In the genomic region with DNA sequence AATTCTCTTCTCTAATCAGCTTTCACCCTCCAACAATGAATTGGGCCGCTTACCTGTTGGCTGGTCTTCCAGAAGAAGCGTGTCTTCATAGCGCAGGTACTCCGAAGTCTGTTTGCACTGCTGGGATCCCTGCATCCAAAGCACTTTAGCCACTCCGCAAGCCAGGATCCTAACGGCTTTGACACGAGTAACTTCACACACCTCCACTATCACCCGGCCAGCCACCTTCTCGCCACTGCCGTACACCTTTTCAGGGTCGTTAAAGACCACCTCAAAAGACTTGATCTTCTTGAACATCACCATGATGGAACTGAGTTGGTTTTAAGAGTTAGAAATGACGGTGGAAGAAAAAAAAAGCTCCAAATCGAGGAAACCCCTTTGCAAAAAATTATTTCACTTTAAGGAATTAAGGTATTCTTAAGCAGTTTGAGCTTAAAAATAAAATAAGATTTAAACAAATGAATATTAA, we compare ENCODE assay signal across 6 cellular contexts. TPM values are rescaled to one million over a fixed set of nuclear protein-coding genes. Genes with fewer than 3 reads are reported as not detected.
DNase-seq lines count a peak whose midpoint lies in the region; ATAC-seq and TF ChIP-seq lines count a peak whose summit lies in the region.

No MANE protein-coding gene starts in this region.

- CTCF ChIA-PET in HEK293 (lab: Yijun Ruan, JAX) = interaction anchor here (0.7 to 7.3 kb wide), 4 partner anchors 8 to 105 kb away, joined by 3 to 80 read pairs (median 6); no protein-coding TSS in a partner anchor

- peak overlapping the region; percentile 96 to 99 for H3K27ac Mint-ChIP-seq in activated naive CD4-positive, alpha-beta T cell treated with anti-CD3 and anti-CD28 coated beads, Interleukin-2, amount 50 U/mL, for 72 hours

- H3K9me3 Mint-ChIP-seq in activated naive CD4-positive, alpha-beta T cell treated with anti-CD3 and anti-CD28 coated beads, Interleukin-2, amount 50 U/mL, for 72 hours = no peaks in the 10 kb centered on the region

- peaks cover 5 to 30% of the 10 kb centered on the region in 2 experiments; a peak in 2 of 3 replicates for H3K36me3 ChIP-seq in HEK293 (ENCODE audit: control insufficient read depth in 2 of 2, insufficient read depth in 1 of 2, low read length in 2 of 2)
- peaks cover 36 to 40% of the 10 kb centered on the region in 2 donors for H3K36me3 ChIP-seq in mucosa of rectum (ENCODE audit: control insufficient read depth in 2 of 2, insufficient read depth in 2 of 2, low read length in 2 of 2)

- no peaks in the 10 kb centered on the region for H3K27me3 ChIP-seq in mucosa of rectum (ENCODE audit: control insufficient read depth in 2 of 2, insufficient read depth in 2 of 2, low read length in 2 of 2)

- H3K4me3 ChIP-seq in HEK293 (ENCODE audit: low read depth, low read length) (peak overlapping the region; percentile 85), mucosa of rectum (ENCODE audit: low read length in 2 of 2) (peak overlapping the region; percentile 98 to 100)

- peaks cover 48 to 49% of the 10 kb centered on the region in 2 donors for H3K36me3 Mint-ChIP-seq in activated naive CD4-positive, alpha-beta T cell treated with anti-CD3 and anti-CD28 coated beads, Interleukin-2, amount 50 U/mL, for 72 hours

- no peak for ATAC-seq in activated naive CD4-positive, alpha-beta T cell treated with anti-CD3 and anti-CD28 coated beads, Interleukin-2, amount 50 U/mL, for 72 hours
- no peak for ATAC-seq in HG03354 (IDR thresholded peaks at IDR 0.05; ENCODE audit: poor library complexity, severe bottlenecking, unreplicated experiment)

- H3K27ac ChIP-seq in HEK293 (ENCODE audit: extremely low read depth, low read depth, low read length) (peak overlapping the region; percentile 42; the same call in 1 of the 2 replicates), mucosa of rectum (ENCODE audit: low read depth in 2 of 2, low read length in 2 of 2) (peak overlapping the region; percentile 95 to 99)

- POLR2A ChIA-PET in HEK293 (lab: Yijun Ruan, JAX) = interaction anchor here (0.7 to 1.9 kb wide), 2 partner anchors 10 to 32 kb away, joined by 3 to 4 read pairs; a partner anchor contains a TSS

- H3K9ac ChIP-seq in mucosa of rectum (ENCODE audit: low read depth in 1 of 2, low read length in 2 of 2) = peak overlapping the region; percentile 94 to 100

- H3K4me1 ChIP-seq in HEK293 (ENCODE audit: control insufficient read depth, insufficient read depth, low read length) (peaks cover 12% of the 10 kb centered on the region), mucosa of rectum (ENCODE audit: control insufficient read depth in 2 of 2, insufficient read depth in 2 of 2, low read length in 2 of 2) (peaks cover 51 to 59% of the 10 kb centered on the region in 2 donors)

- no peak for TF ChIP-seq CTCF in HEK293 (tag by site-specific recombination; IDR thresholded peaks at IDR 0.05)

- H3K9me3 ChIP-seq in HEK293 (ENCODE audit: control insufficient read depth, insufficient read depth, low read depth, low read length) = no peaks in the 10 kb centered on the region
- H3K9me3 ChIP-seq in mucosa of rectum (ENCODE audit: control insufficient read depth in 2 of 2, low read length in 2 of 2) = no peaks in the 10 kb centered on the region

- DNase-seq in activated naive CD4-positive, alpha-beta T cell treated with anti-CD3 and anti-CD28 coated beads, Interleukin-2, amount 50 U/mL, for 72 hours (ENCODE audit: low spot score in 2 of 2) = no peak
- DNase-seq in islet precursor cell = no peak
- no peak for DNase-seq in stimulated activated CD4-positive, alpha-beta T cell treated with anti-CD3 and anti-CD28 coated beads, Interleukin-4, amount 100 ng/mL, for 1 hour

TF ChIP-seq in HEK293, 187 proteins besides CTCF, POLR2A, EP300 and RAD21:
- no peak for TF ChIP-seq ZNF221 (tag by site-specific recombination; IDR thresholded peaks at IDR 0.05; ENCODE audit: borderline replicate concordance)
- peak; percentile 53; the same call in 1 of the 2 replicates for TF ChIP-seq MZF1 (tag by site-specific recombination; IDR thresholded peaks at IDR 0.05; ENCODE audit: borderline replicate concordance)
- no peak for TF ChIP-seq ZNF785 (tag by site-specific recombination; IDR thresholded peaks at IDR 0.05)
- no peak for TF ChIP-seq ZNF626 (tag by site-specific recombination; IDR thresholded peaks at IDR 0.05)
- no peak for TF ChIP-seq ZNF146 (tag by site-specific recombination; IDR thresholded peaks at IDR 0.05)
- no peak for TF ChIP-seq ZNF600 (tag by site-specific recombination; IDR thresholded peaks at IDR 0.05)
- TF ChIP-seq, protein P1, sequence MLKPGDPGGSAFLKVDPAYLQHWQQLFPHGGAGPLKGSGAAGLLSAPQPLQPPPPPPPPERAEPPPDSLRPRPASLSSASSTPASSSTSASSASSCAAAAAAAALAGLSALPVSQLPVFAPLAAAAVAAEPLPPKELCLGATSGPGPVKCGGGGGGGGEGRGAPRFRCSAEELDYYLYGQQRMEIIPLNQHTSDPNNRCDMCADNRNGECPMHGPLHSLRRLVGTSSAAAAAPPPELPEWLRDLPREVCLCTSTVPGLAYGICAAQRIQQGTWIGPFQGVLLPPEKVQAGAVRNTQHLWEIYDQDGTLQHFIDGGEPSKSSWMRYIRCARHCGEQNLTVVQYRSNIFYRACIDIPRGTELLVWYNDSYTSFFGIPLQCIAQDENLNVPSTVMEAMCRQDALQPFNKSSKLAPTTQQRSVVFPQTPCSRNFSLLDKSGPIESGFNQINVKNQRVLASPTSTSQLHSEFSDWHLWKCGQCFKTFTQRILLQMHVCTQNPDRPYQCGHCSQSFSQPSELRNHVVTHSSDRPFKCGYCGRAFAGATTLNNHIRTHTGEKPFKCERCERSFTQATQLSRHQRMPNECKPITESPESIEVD (tag by site-specific recombination; IDR thresholded peaks at IDR 0.05) = no peak
- TF ChIP-seq ZNF677 (tag by site-specific recombination; IDR thresholded peaks at IDR 0.05) = no peak
- TF ChIP-seq SCRT1 (tag by site-specific recombination; IDR thresholded peaks at IDR 0.05; ENCODE audit: borderline replicate concordance) = peak; percentile 39; the same call in 1 of the 2 replicates
- TF ChIP-seq ZNF521 (tag by site-specific recombination; IDR thresholded peaks at IDR 0.05) = no peak
- no peak for TF ChIP-seq GLIS2 (tag by site-specific recombination; IDR thresholded peaks at IDR 0.05)
- TF ChIP-seq RBAK (tag by site-specific recombination; IDR thresholded peaks at IDR 0.05) = no peak
- TF ChIP-seq ZNF16 (tag by site-specific recombination; IDR thresholded peaks at IDR 0.05; ENCODE audit: low read depth) = no peak
- TF ChIP-seq ZFP69B (tag by site-specific recombination; IDR thresholded peaks at IDR 0.05) = no peak
- TF ChIP-seq SCRT2 (tag by site-specific recombination; IDR thresholded peaks at IDR 0.05) = peak; percentile 46
- no peak for TF ChIP-seq ZNF530 (tag by site-specific recombination; IDR thresholded peaks at IDR 0.05; ENCODE audit: low read depth)

RNA-seq across cellular contexts. Expression of a gene that starts 0.4 kb away (rescaled TPM):
- total RNA-seq in activated naive CD4-positive, alpha-beta T cell treated with anti-CD3 and anti-CD28 coated beads, Interleukin-2, amount 50 U/mL, for 72 hours = 100 to 1,000 TPM in 1 of 2 donors, 10 to 100 TPM in 1; 67.9 to 120 TPM

RNA-seq across cellular contexts. Expression of a gene that starts 25.5 kb away (rescaled TPM):
- total RNA-seq in activated naive CD4-positive, alpha-beta T cell treated with anti-CD3 and anti-CD28 coated beads, Interleukin-2, amount 50 U/mL, for 72 hours = not detected

RNA-seq across cellular contexts. Expression of a gene that starts 31.5 kb away (rescaled TPM):
- 10 to 100 TPM; 22.0 to 31.9 TPM for total RNA-seq in activated naive CD4-positive, alpha-beta T cell treated with anti-CD3 and anti-CD28 coated beads, Interleukin-2, amount 50 U/mL, for 72 hours

RNA-seq across cellular contexts. Expression of a gene that starts 31.6 kb away (rescaled TPM):
- total RNA-seq in activated naive CD4-positive, alpha-beta T cell treated with anti-CD3 and anti-CD28 coated beads, Interleukin-2, amount 50 U/mL, for 72 hours = 1 to 10 TPM; 5.4 to 9.1 TPM

RNA-seq across cellular contexts. Expression of a gene that starts 38.2 kb away (rescaled TPM):
- 10 to 100 TPM; 47.9 to 50.1 TPM for total RNA-seq in activated naive CD4-positive, alpha-beta T cell treated with anti-CD3 and anti-CD28 coated beads, Interleukin-2, amount 50 U/mL, for 72 hours
